In the genomic region with DNA sequence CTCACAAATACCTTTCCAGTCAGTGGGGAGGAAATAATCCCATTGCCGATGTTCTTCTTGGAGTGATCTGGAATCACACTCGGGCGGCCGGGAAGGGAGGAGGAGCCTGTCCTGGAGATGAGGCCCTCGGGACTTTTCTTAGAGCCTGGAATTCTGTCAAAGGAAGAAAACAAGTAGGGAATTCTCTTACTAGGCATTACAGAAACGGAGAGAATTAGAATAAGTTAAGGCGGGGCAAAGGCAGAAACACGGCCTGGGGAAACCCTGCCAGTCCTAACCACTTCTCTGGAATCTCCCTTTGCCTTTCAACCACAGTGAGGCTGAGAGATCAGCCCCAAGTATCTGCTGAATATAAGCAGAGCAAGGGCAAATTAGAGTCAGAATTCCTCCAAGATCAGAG, we compare ENCODE assay signal across 23 cellular contexts. TPM values are rescaled to one million over a fixed set of nuclear protein-coding genes. Genes with fewer than 3 reads are reported as not detected.
DNase-seq lines count a peak whose midpoint lies in the region; ATAC-seq and TF ChIP-seq lines count a peak whose summit lies in the region.
"Had no signal": no experiment of that assay in that cellular context is flagged by ENCODE, and none has a peak within 500 bp of the region (broad histone marks: within the 10 kb centered on the region; RNA-seq: fewer than 3 reads in every experiment).

No MANE protein-coding gene starts in this region.

- DNase-seq in activated T-cell treated with anti-CD3 and anti-CD28 coated beads, Interleukin-2, amount 50 U/mL, for 24 hours, result no peak
- no peak for DNase-seq in activated T-cell treated with anti-CD3 and anti-CD28 coated beads, Interleukin-2, amount 50 U/mL, for 48 hours
- no peak for DNase-seq in left ventricle myocardium inferior
- peak in 1 of 2 donors; percentile 43 for DNase-seq in tibial artery
- no peak for DNase-seq in effector CD8-positive, alpha-beta T cell (lab: John Stamatoyannopoulos, UW)
- DNase-seq in foreskin keratinocyte, result no peak
- DNase-seq: activated CD4-positive, alpha-beta T cell treated with anti-CD3 and anti-CD28 coated beads, Interleukin-2, amount 50 U/mL, for 48 hours; activated effector memory CD4-positive, alpha-beta T cell treated with anti-CD3 and anti-CD28 coated beads, Interleukin-2, amount 50 U/mL, for 16 hours; C1 segment of cervical spinal cord; DMS53; dorsolateral prefrontal cortex; IMR-90; kidney glomerular epithelial cell; MV-4-11; NCI-H2081; NCI-H524 treated with DMSO at 0.1 percent for 48 hours; nucleus accumbens; stimulated activated CD4-positive, alpha-beta T cell treated with anti-CD3 and anti-CD28 coated beads, Interleukin-2, amount 100 ng/mL, for 48 hours; transverse colon had no signal

- H3K4me1 ChIP-seq in left ventricle myocardium inferior, result peaks cover 16% of the 10 kb centered on the region
- peaks cover 0 to 6% (median 1%) of the 10 kb centered on the region in 4 donors for H3K4me1 ChIP-seq in tibial artery
- H3K4me1 ChIP-seq in foreskin keratinocyte, result no peaks in the 10 kb centered on the region
- H3K4me1 ChIP-seq: right lobe of liver, transverse colon had no signal

- TF ChIP-seq CTCF in left ventricle myocardium inferior (IDR thresholded peaks at IDR 0.05; ENCODE audit: borderline replicate concordance), result no peak
- no peak for TF ChIP-seq CTCF in tibial artery (IDR thresholded peaks at IDR 0.05)
- no peak for TF ChIP-seq CTCF in foreskin keratinocyte (conservative IDR thresholded peaks at IDR 0.05)

- H3K9me3 ChIP-seq in left ventricle myocardium inferior (replicated peaks) (no peaks in the 10 kb centered on the region), tibial artery (no peaks in the 10 kb centered on the region)
- H3K9me3 ChIP-seq: right lobe of liver, transverse colon had no signal

- no peaks in the 10 kb centered on the region for H3K27me3 ChIP-seq in left ventricle myocardium inferior (ENCODE audit: low read depth)
- no peaks in the 10 kb centered on the region for H3K27me3 ChIP-seq in tibial artery
- no peaks in the 10 kb centered on the region for H3K27me3 ChIP-seq in foreskin keratinocyte
- H3K27me3 ChIP-seq: dorsolateral prefrontal cortex, right lobe of liver, transverse colon had no signal

- H3K27ac Mint-ChIP-seq in activated T-cell treated with anti-CD3 and anti-CD28 coated beads, Interleukin-2, amount 50 U/mL, for 24 hours, result peak overlapping the region; percentile 76
- peak overlapping the region; percentile 20 for H3K27ac Mint-ChIP-seq in activated T-helper 17 cell treated with anti-CD3 and anti-CD28 coated beads, Interleukin-2, amount 50 U/mL, for 72 hours

- no peaks in the 10 kb centered on the region for H3K9me3 Mint-ChIP-seq in activated T-cell treated with anti-CD3 and anti-CD28 coated beads, Interleukin-2, amount 50 U/mL, for 24 hours
- H3K9me3 Mint-ChIP-seq in activated T-helper 17 cell treated with anti-CD3 and anti-CD28 coated beads, Interleukin-2, amount 50 U/mL, for 72 hours, result no peaks in the 10 kb centered on the region

- H3K27ac ChIP-seq in left ventricle myocardium inferior (replicated peaks) (peak overlapping the region; percentile 52), tibial artery (peak overlapping the region; percentile 18 to 20), foreskin keratinocyte (no peak overlapping the region)
- H3K27ac ChIP-seq: right lobe of liver had no signal

- peaks cover 100% of the 10 kb centered on the region for H3K36me3 ChIP-seq in left ventricle myocardium inferior
- peaks cover 88 to 100% (median 96%) of the 10 kb centered on the region in 3 donors for H3K36me3 ChIP-seq in tibial artery

- no peaks in the 10 kb centered on the region for H3K27me3 Mint-ChIP-seq in activated T-cell treated with anti-CD3 and anti-CD28 coated beads, Interleukin-2, amount 50 U/mL, for 24 hours
- no peaks in the 10 kb centered on the region for H3K27me3 Mint-ChIP-seq in activated T-helper 17 cell treated with anti-CD3 and anti-CD28 coated beads, Interleukin-2, amount 50 U/mL, for 72 hours

- ATAC-seq in activated T-helper 17 cell treated with anti-CD3 and anti-CD28 coated beads, Interleukin-2, amount 50 U/mL, for 72 hours (replicated peaks), result no peak
- ATAC-seq in GM18498 (IDR thresholded peaks at IDR 0.05; ENCODE audit: unreplicated experiment) (no peak), foreskin keratinocyte (no peak)
- ATAC-seq: right lobe of liver, SK-N-SH treated with all-trans-retinoic acid at 6 μM for 48 hours had no signal

- H3K4me3 ChIP-seq in left ventricle myocardium inferior, result no peak overlapping the region
- H3K4me3 ChIP-seq in tibial artery, result no peak overlapping the region
- H3K4me3 ChIP-seq: dorsolateral prefrontal cortex, right lobe of liver, transverse colon had no signal

- intact Hi-C loops in left ventricle myocardium inferior (cut with micrococcal nuclease) (no loop called here), tibial artery (cut with DNase I; ENCODE audit: low total_unique reads) (no loop called here)

- H3K4me3 Mint-ChIP-seq in activated T-cell treated with anti-CD3 and anti-CD28 coated beads, Interleukin-2, amount 50 U/mL, for 24 hours, result no peak overlapping the region
- H3K4me3 Mint-ChIP-seq in activated T-helper 17 cell treated with anti-CD3 and anti-CD28 coated beads, Interleukin-2, amount 50 U/mL, for 72 hours, result no peak overlapping the region

- peaks cover 99% of the 10 kb centered on the region for H3K36me3 Mint-ChIP-seq in activated T-cell treated with anti-CD3 and anti-CD28 coated beads, Interleukin-2, amount 50 U/mL, for 24 hours (ENCODE audit: low read depth)
- H3K36me3 Mint-ChIP-seq in activated T-helper 17 cell treated with anti-CD3 and anti-CD28 coated beads, Interleukin-2, amount 50 U/mL, for 72 hours (ENCODE audit: low read depth), result peaks cover 99% of the 10 kb centered on the region

- peaks cover 48% of the 10 kb centered on the region for H3K4me1 Mint-ChIP-seq in activated T-cell treated with anti-CD3 and anti-CD28 coated beads, Interleukin-2, amount 50 U/mL, for 24 hours (ENCODE audit: low read depth)
- H3K4me1 Mint-ChIP-seq in activated T-helper 17 cell treated with anti-CD3 and anti-CD28 coated beads, Interleukin-2, amount 50 U/mL, for 72 hours, result peaks cover 20% of the 10 kb centered on the region

RNA-seq across cellular contexts. Expression of a gene that starts 27.8 kb away (rescaled TPM):
- 100 to 1,000 TPM in 1 of 2 donors, 10 to 100 TPM in 1; 95.3 to 139 TPM for total RNA-seq in activated T-helper 17 cell treated with anti-CD3 and anti-CD28 coated beads, Interleukin-2, amount 50 U/mL, for 72 hours
- total RNA-seq in left ventricle myocardium inferior, result 19.4 TPM
- 30.6 and 31.4 TPM in 2 replicates for total RNA-seq in foreskin keratinocyte
- 16.2 and 18.9 TPM in 2 replicates for polyA plus RNA-seq in foreskin keratinocyte

RNA-seq across cellular contexts. Expression of a gene that starts 30.8 kb away (rescaled TPM):
- total RNA-seq in activated T-helper 17 cell treated with anti-CD3 and anti-CD28 coated beads, Interleukin-2, amount 50 U/mL, for 72 hours, result 100 to 1,000 TPM; 173 to 195 TPM
- total RNA-seq in left ventricle myocardium inferior (28.9 TPM), foreskin keratinocyte (23.4 and 27.4 TPM in 2 replicates)
- polyA plus RNA-seq in foreskin keratinocyte, result 15.1 and 18.8 TPM in 2 replicates
